In the genomic region with DNA sequence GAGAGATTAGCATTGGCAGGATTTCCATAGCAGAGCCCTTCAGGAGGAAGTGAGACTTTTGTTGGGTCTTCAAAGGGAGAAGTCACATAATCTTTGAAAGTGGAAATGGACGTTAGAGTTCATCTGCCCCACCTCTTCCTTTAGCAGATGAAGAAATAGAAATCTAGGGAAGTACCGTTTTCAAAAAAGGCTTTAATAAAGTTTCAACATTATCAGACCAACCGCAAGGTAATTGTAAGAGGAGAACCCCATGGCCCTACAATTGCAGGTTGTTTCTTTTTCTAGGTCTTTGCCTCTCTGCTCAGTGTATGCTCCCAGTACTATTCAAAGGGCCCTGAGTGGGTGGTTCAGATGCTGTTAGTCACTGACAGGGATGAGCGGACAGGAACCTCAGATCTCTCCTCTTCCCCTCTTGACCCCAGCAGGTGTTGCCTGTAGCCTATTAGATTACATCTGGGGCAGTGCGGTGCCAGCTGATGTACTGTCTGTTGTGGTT, we compare ENCODE assay signal across 8 cellular contexts. TPM values are rescaled to one million over a fixed set of nuclear protein-coding genes. Genes with fewer than 3 reads are reported as not detected.
DNase-seq lines count a peak whose midpoint lies in the region; ATAC-seq, FAIRE-seq and TF ChIP-seq lines count a peak whose summit lies in the region.

No MANE protein-coding gene starts in this region.

- ATAC-seq in GM18517 (IDR thresholded peaks at IDR 0.05; ENCODE audit: unreplicated experiment) (peak; percentile 96), GM21576 (IDR thresholded peaks at IDR 0.05; ENCODE audit: unreplicated experiment) (peak; percentile 91)

- TF ChIP-seq CTCF in HL-60 (IDR thresholded peaks at IDR 0.05; ENCODE audit: insufficient read depth, low read length) (no peak), D721Med (IDR thresholded peaks at IDR 0.05; ENCODE audit: insufficient read depth, missing control alignments) (no peak)

- FAIRE-seq in D721Med (lab: Jason Lieb, UNC): no peak

- peak overlapping the region; percentile 41 for H3K27ac ChIP-seq in HL-60 (replicated peaks)

- no peaks in the 10 kb centered on the region for H3K27me3 ChIP-seq in HL-60 (ENCODE audit: insufficient read depth, poor library complexity, severe bottlenecking)

- DNase-seq in HL-60 (ENCODE audit: low read depth in 1 of 2, low spot score in 1 of 2) (peak; percentile 60 to 73), globus pallidus (ENCODE audit: low spot score) (peak; percentile 16), mucosa of gallbladder (ENCODE audit: low spot score) (no peak), D721Med (ENCODE audit: insufficient read length, low spot score) (no peak), DMS153 (lab: John Stamatoyannopoulos, UW) (no peak)
- DNase-seq in activated CD4-positive, alpha-beta T cell treated with anti-CD3 and anti-CD28 coated beads, Interleukin-2, amount 50 U/mL, for 4 hours: no peak

- H3K4me3 ChIP-seq in HL-60 (replicated peaks; ENCODE audit: insufficient read depth, low read length): no peak overlapping the region

RNA-seq across cellular contexts. Expression of a gene that starts 48.6 kb away (rescaled TPM):
- total RNA-seq in mucosa of gallbladder: 25.2 TPM

Comparison
In these comparisons a context has a peak if more than half of its experiments do, and no peak if none do; other contexts are left out.
1. DNase-seq: peak in HL-60 (2 of 2) and globus pallidus (single experiment); none in mucosa of gallbladder (single experiment), D721Med (single experiment), DMS153 (single experiment) and activated CD4-positive, alpha-beta T cell treated with anti-CD3 and anti-CD28 coated beads, Interleukin-2, amount 50 U/mL, for 4 hours (0 of 2).